ENCODE assay signal across 31 cellular contexts in the genomic region with DNA sequence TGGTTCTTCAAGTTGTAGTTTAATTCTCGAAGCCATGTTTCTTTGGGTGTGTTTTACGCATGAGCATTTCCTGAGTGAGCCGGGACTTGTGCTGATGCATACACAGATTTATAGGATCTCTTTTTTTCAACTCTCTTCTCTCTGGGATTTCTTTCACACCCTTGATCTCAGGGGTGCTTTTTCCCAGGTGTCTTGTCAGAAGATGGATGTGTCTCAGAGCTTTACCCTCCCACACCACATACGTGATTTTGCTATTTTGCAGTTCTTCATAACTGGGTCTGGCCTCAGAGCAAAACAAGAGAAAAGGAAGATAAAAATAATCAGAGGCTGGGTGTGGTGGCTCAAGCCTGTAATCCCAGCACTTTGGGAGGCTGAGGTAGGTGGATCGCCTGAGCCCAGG.
"Had no signal": no experiment of that assay in that cellular context is flagged by ENCODE, and none has a peak within 500 bp of the region (broad histone marks: within the 10 kb centered on the region; RNA-seq: fewer than 3 reads in every experiment).

No MANE protein-coding gene starts in this region.

- DNase-seq: activated CD4-positive, alpha-beta memory T cell treated with anti-CD3 and anti-CD28 coated beads for 36 hours; activated CD4-positive, alpha-beta T cell treated with anti-CD3 and anti-CD28 coated beads for 36 hours; activated CD4-positive, alpha-beta T cell treated with anti-CD3 and anti-CD28 coated beads, Interleukin-2, amount 10 ng/mL, durations not matched to agents 24 days and 14 days; activated CD4-positive, CD25-positive, alpha-beta regulatory T cell; activated CD4-positive, CD25-positive, alpha-beta regulatory T cell treated with anti-CD3 and anti-CD28 coated beads, Interleukin-2, amount 50 U/mL, for 72 hours; activated CD8-positive, alpha-beta T cell treated with anti-CD3 and anti-CD28 coated beads, Interleukin-2, amount 10 ng/mL, durations not matched to agents 7 days and 5 days; activated effector memory CD4-positive, alpha-beta T cell treated with Interleukin-2 at 50 U/mL for 16 hours; activated gamma-delta T cell treated with Interleukin-2 at 50 U/mL for 16 hours; activated naive CD4-positive, alpha-beta T cell treated with anti-CD3 and anti-CD28 coated beads, Interleukin-2, amount 50 U/mL, for 16 hours; activated naive CD4-positive, alpha-beta T cell treated with Interleukin-2 at 50 U/mL for 16 hours; activated naive CD8-positive, alpha-beta T cell treated with anti-CD3 and anti-CD28 coated beads for 36 hours; activated naive CD8-positive, alpha-beta T cell treated with anti-CD3 and anti-CD28 coated beads, Interleukin-2, amount 50 U/mL, for 24 hours; activated T-cell treated with anti-CD3 and anti-CD28 coated beads, Interleukin-2, amount 50 U/mL, for 4 hours; adrenal gland; amygdala; aorta; body of pancreas; central memory CD4-positive, alpha-beta T cell; cerebellar nuclear complex; dorsolateral prefrontal cortex; effector memory CD4-positive, alpha-beta T cell; endodermal cell; foreskin fibroblast; T-helper 1 cell; T-helper 17 cell; T1000; WERI-Rb-1 had no signal

- H3K4me3 Mint-ChIP-seq: activated CD4-positive, alpha-beta memory T cell treated with anti-CD3 and anti-CD28 coated beads for 36 hours; activated CD4-positive, alpha-beta T cell treated with anti-CD3 and anti-CD28 coated beads for 36 hours; activated CD4-positive, alpha-beta T cell treated with anti-CD3 and anti-CD28 coated beads, Interleukin-2, amount 10 ng/mL, durations not matched to agents 24 days and 14 days; activated CD8-positive, alpha-beta T cell treated with anti-CD3 and anti-CD28 coated beads, Interleukin-2, amount 10 ng/mL, durations not matched to agents 7 days and 5 days; activated naive CD8-positive, alpha-beta T cell treated with anti-CD3 and anti-CD28 coated beads for 36 hours; activated naive CD8-positive, alpha-beta T cell treated with anti-CD3 and anti-CD28 coated beads, Interleukin-2, amount 50 U/mL, for 24 hours; activated T-cell treated with anti-CD3 and anti-CD28 coated beads, Interleukin-2, amount 50 U/mL, for 4 hours; activated T-helper 17 cell treated with anti-CD3 and anti-CD28 coated beads, Interleukin-2, amount 50 U/mL, for 72 hours; dendritic cell treated with granulocyte-macrophage colony-stimulating factor and Interleukin-4, amounts not matched to agents 40 ng/mL and 50 ng/mL, for 4 days; endodermal cell; T-helper 17 cell; T-helper 2 cell treated with Interferon-gamma antibody and Interleukin-4, amounts not matched to agents 5 μg/mL and 100 μg/mL, for 36 hours had no signal

- ATAC-seq: activated CD4-positive, alpha-beta T cell treated with anti-CD3 and anti-CD28 coated beads for 36 hours; activated CD8-positive, alpha-beta T cell treated with anti-CD3 and anti-CD28 coated beads, Interleukin-2, amount 10 ng/mL, durations not matched to agents 7 days and 5 days; activated naive CD8-positive, alpha-beta T cell treated with anti-CD3 and anti-CD28 coated beads, Interleukin-2, amount 50 U/mL, for 24 hours; activated T-cell treated with anti-CD3 and anti-CD28 coated beads, Interleukin-2, amount 50 U/mL, for 4 hours; activated T-helper 17 cell treated with anti-CD3 and anti-CD28 coated beads, Interleukin-2, amount 50 U/mL, for 72 hours; body of pancreas; esophagus mucosa; T-helper 17 cell had no signal

- H3K4me1 Mint-ChIP-seq: activated CD4-positive, alpha-beta T cell treated with anti-CD3 and anti-CD28 coated beads, Interleukin-2, amount 10 ng/mL, durations not matched to agents 24 days and 14 days; activated naive CD8-positive, alpha-beta T cell treated with anti-CD3 and anti-CD28 coated beads, Interleukin-2, amount 50 U/mL, for 24 hours; activated T-helper 17 cell treated with anti-CD3 and anti-CD28 coated beads, Interleukin-2, amount 50 U/mL, for 72 hours; endodermal cell had no signal

- H3K27ac Mint-ChIP-seq: activated CD4-positive, alpha-beta memory T cell treated with anti-CD3 and anti-CD28 coated beads for 36 hours; activated CD4-positive, alpha-beta T cell treated with anti-CD3 and anti-CD28 coated beads for 36 hours; activated CD4-positive, alpha-beta T cell treated with anti-CD3 and anti-CD28 coated beads, Interleukin-2, amount 10 ng/mL, durations not matched to agents 24 days and 14 days; activated CD8-positive, alpha-beta T cell treated with anti-CD3 and anti-CD28 coated beads, Interleukin-2, amount 10 ng/mL, durations not matched to agents 7 days and 5 days; activated naive CD8-positive, alpha-beta T cell treated with anti-CD3 and anti-CD28 coated beads for 36 hours; activated naive CD8-positive, alpha-beta T cell treated with anti-CD3 and anti-CD28 coated beads, Interleukin-2, amount 50 U/mL, for 24 hours; activated T-helper 17 cell treated with anti-CD3 and anti-CD28 coated beads, Interleukin-2, amount 50 U/mL, for 72 hours; dendritic cell treated with granulocyte-macrophage colony-stimulating factor and Interleukin-4, amounts not matched to agents 40 ng/mL and 50 ng/mL, for 4 days; endodermal cell; T-helper 17 cell; T-helper 2 cell treated with Interferon-gamma antibody and Interleukin-4, amounts not matched to agents 5 μg/mL and 100 μg/mL, for 36 hours had no signal

- H3K27me3 Mint-ChIP-seq: activated CD4-positive, alpha-beta memory T cell treated with anti-CD3 and anti-CD28 coated beads for 36 hours; activated CD4-positive, alpha-beta T cell treated with anti-CD3 and anti-CD28 coated beads for 36 hours; activated naive CD8-positive, alpha-beta T cell treated with anti-CD3 and anti-CD28 coated beads for 36 hours; activated naive CD8-positive, alpha-beta T cell treated with anti-CD3 and anti-CD28 coated beads, Interleukin-2, amount 50 U/mL, for 24 hours; activated T-helper 17 cell treated with anti-CD3 and anti-CD28 coated beads, Interleukin-2, amount 50 U/mL, for 72 hours; dendritic cell treated with granulocyte-macrophage colony-stimulating factor and Interleukin-4, amounts not matched to agents 40 ng/mL and 50 ng/mL, for 4 days; T-helper 17 cell had no signal
